In the genomic region with DNA sequence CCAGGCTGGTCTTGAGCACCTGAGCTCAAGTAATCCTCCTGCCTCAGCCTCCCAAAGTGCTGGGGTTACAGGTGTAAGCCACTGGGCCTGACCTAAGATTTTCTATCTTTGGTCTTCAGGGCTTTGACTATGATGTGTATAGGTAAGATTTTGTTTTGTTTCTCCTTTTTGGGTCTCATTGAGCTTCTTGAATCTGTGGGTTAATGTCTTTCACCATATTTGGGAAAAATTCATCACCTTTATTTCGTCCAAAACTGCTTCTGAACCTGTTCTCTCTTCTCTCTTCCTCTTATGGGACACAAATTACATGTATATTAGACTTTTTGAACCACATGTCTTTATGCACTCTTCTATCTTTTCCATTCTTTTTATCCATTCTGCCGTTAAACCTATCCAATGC, we compare ENCODE assay signal across 10 cellular contexts.
ATAC-seq and TF ChIP-seq lines count a peak whose summit lies in the region.
"Had no signal": no experiment of that assay in that cellular context is flagged by ENCODE, and none has a peak within 500 bp of the region (broad histone marks: within the 10 kb centered on the region; RNA-seq: fewer than 3 reads in every experiment).

No MANE protein-coding gene starts in this region.

- no peaks in the 10 kb centered on the region for H3K36me3 ChIP-seq in HEK293 (ENCODE audit: control insufficient read depth in 2 of 2, insufficient read depth in 1 of 2, low read length in 2 of 2)
- H3K36me3 ChIP-seq: BE2C; BLaER1; BLaER1 treated with 17β-estradiol and CSF1 and Interleukin-3, amounts not matched to agents 10 nM and 100 nM had no signal

- CTCF ChIA-PET in HEK293 (lab: Yijun Ruan, JAX), result interaction anchor here (0.6 to 0.8 kb wide), 4 partner anchors 10 to 189 kb away, joined by 3 to 4 read pairs (median 4); no protein-coding TSS in a partner anchor

- POLR2A ChIA-PET in HEK293 (lab: Yijun Ruan, JAX), result no interaction called here

- no peaks in the 10 kb centered on the region for H3K4me1 ChIP-seq in HEK293 (ENCODE audit: control insufficient read depth, insufficient read depth, low read length)
- H3K4me1 ChIP-seq: A549; BE2C; BLaER1; BLaER1 treated with 17β-estradiol and CSF1 and Interleukin-3, amounts not matched to agents 10 nM and 100 nM; Caco-2 had no signal

- no peak for ATAC-seq in GM21381 (IDR thresholded peaks at IDR 0.05; ENCODE audit: unreplicated experiment)
- ATAC-seq: A549; CD8-positive, alpha-beta T cell had no signal

- no peaks in the 10 kb centered on the region for H3K9me3 ChIP-seq in HEK293 (ENCODE audit: control insufficient read depth, insufficient read depth, low read depth, low read length)
- H3K9me3 ChIP-seq: A549, BE2C, BLaER1, Caco-2 had no signal

- H3K27ac ChIP-seq in HEK293 (ENCODE audit: extremely low read depth, low read depth, low read length), result no peak overlapping the region
- H3K27ac ChIP-seq: 22Rv1; A549; BLaER1; BLaER1 treated with 17β-estradiol and CSF1 and Interleukin-3, amounts not matched to agents 10 nM and 100 nM; C4-2B had no signal

- no peak overlapping the region for H3K4me3 ChIP-seq in HEK293 (ENCODE audit: low read depth, low read length)
- H3K4me3 ChIP-seq: A549; BLaER1; BLaER1 treated with 17β-estradiol and CSF1 and Interleukin-3, amounts not matched to agents 10 nM and 100 nM had no signal

- no peak for TF ChIP-seq CTCF in HEK293 (tag by site-specific recombination; IDR thresholded peaks at IDR 0.05)

TF ChIP-seq in HEK293, 187 proteins besides CTCF, POLR2A, EP300 and RAD21:
- TF ChIP-seq ZNF37A (tag by site-specific recombination; IDR thresholded peaks at IDR 0.05) (no peak), ZNF558 (tag by site-specific recombination; IDR thresholded peaks at IDR 0.05) (peak; percentile 98)
